Comparison of ENCODE assay signal across 8 cellular contexts in the genomic region with DNA sequence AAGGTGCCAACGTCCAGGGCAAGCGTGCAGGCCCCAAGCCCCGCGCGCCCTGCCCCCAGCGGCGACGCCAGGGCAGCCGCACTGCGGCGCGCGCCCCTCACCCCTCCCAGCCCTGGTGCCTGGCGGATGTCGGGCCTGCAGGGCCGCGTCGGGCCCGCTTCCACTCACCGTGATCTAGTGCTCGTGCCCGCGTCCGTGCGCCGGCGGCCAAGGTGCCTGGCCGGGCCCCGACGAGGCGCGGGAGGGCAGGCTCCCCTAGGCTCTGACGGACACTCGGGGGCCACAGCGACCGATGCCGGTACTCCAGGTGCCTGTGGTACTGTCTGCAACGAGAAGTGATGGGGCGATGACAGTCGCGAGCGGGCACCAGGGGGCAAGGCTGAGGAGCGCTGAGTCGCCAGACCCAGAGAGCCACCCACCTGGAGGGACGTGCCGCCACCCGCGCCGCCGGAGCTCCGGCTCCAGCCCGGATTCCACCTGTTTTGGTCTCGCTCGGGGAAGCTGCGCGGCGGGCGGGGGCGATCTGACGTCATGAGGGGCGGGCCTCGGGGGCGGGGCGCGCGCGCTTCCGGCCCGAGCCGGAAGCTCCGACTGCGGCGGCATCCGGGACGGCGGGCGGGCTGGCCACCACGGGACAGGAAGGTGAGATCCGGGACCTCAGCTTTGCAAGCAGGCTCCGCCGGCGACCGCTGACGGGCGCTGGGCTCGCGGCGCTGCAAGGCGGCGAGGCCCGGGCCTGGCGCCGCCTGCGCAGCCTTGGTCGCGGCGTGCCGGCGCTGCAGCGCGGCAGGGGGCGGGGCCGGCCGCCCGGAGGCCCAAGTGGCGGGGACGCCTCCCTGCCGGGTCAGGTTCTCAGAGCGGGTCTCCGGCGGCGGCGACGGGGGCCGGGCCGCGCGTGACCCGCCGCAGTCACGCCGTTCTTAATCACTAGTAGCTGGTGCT. TPM values are rescaled to one million over a fixed set of nuclear protein-coding genes. Genes with fewer than 3 reads are reported as not detected.
DNase-seq lines count a peak whose midpoint lies in the region; ATAC-seq and TF ChIP-seq lines count a peak whose summit lies in the region.

A gene with protein sequence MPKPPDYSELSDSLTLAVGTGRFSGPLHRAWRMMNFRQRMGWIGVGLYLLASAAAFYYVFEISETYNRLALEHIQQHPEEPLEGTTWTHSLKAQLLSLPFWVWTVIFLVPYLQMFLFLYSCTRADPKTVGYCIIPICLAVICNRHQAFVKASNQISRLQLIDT (plus strand): TSS at position 927 of the 942 bp plus-strand sequence. CDS start 89 bp downstream, outside the sequence.
A gene with protein sequence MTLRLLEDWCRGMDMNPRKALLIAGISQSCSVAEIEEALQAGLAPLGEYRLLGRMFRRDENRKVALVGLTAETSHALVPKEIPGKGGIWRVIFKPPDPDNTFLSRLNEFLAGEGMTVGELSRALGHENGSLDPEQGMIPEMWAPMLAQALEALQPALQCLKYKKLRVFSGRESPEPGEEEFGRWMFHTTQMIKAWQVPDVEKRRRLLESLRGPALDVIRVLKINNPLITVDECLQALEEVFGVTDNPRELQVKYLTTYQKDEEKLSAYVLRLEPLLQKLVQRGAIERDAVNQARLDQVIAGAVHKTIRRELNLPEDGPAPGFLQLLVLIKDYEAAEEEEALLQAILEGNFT (minus strand): TSS at position 507 of the 942 bp plus-strand sequence. CDS start 655 bp downstream, outside the sequence.

- peak in 1 of 2 experiments; percentile 55 for TF ChIP-seq CTCF in brain (conservative IDR thresholded peaks at IDR 0.05)
- no peak for TF ChIP-seq CTCF in smooth muscle cell (IDR thresholded peaks at IDR 0.05; ENCODE audit: borderline replicate concordance, insufficient read depth, poor library complexity, severe bottlenecking)

- peak within 1 kb of the TSS; percentile 100 for H2AFZ ChIP-seq in smooth muscle cell (ENCODE audit: low read depth)

- H3K27me3 Mint-ChIP-seq in brain = peaks cover 6% of the 10 kb centered on the region

- H3K9me3 ChIP-seq in smooth muscle cell (replicated peaks; ENCODE audit: low read depth) = no peaks in the 10 kb centered on the region

- peaks cover 41% of the 10 kb centered on the region for H3K4me1 Mint-ChIP-seq in brain

- ATAC-seq in HG02884 (IDR thresholded peaks at IDR 0.05; ENCODE audit: unreplicated experiment) = peak; percentile 74

- H3K36me3 ChIP-seq in smooth muscle cell (ENCODE audit: low read depth) = no peaks in the 10 kb centered on the region

- H3K4me3 ChIP-seq in smooth muscle cell = peak within 1 kb of the TSS; percentile 87

- peaks cover 3% of the 10 kb centered on the region for H3K4me1 ChIP-seq in smooth muscle cell (ENCODE audit: low read depth)

- H3K27ac ChIP-seq in smooth muscle cell (ENCODE audit: low read depth) = peak within 1 kb of the TSS; percentile 96

- peak within 1 kb of the TSS; percentile 90 for H3K9ac ChIP-seq in smooth muscle cell (ENCODE audit: low read depth)

- no peaks in the 10 kb centered on the region for H4K20me1 ChIP-seq in smooth muscle cell (ENCODE audit: low read depth)

- H3K9me3 Mint-ChIP-seq in brain = no peaks in the 10 kb centered on the region

- H3K4me3 Mint-ChIP-seq in brain = peak within 1 kb of the TSS; percentile 96 to 99 (median 97)

- H3F3A ChIP-seq in smooth muscle cell (ENCODE audit: low read depth) = peaks cover 3% of the 10 kb centered on the region

- H3K79me2 ChIP-seq in smooth muscle cell (ENCODE audit: low read depth) = peaks cover 27% of the 10 kb centered on the region

- DNase-seq in NCI-H2196 (lab: John Stamatoyannopoulos, UW; ENCODE audit: unreplicated experiment) (peak; percentile 56), NCI-H2196 treated with DMSO at 0.1 percent for 48 hours (lab: John Stamatoyannopoulos, UW; ENCODE audit: unreplicated experiment) (no peak), NCI-H2081 (lab: John Stamatoyannopoulos, UW) (peak; percentile 88 to 90), UCSD-AML1 (lab: John Stamatoyannopoulos, UW; ENCODE audit: unreplicated experiment) (peak; percentile 91), iPS-NIHi11 (ENCODE audit: low spot score) (peak; percentile 94), smooth muscle cell (lab: John Stamatoyannopoulos, UW; ENCODE audit: unreplicated experiment) (peak; percentile 73)

- WGBS in smooth muscle cell (ENCODE audit: low lambda C conversion rate) = under 1% methylated on average over 96 of the region's 122 CpGs

- H3K36me3 Mint-ChIP-seq in brain = peaks cover 33% of the 10 kb centered on the region

- H3K4me2 ChIP-seq in smooth muscle cell = peak within 1 kb of the TSS; percentile 100

- peak within 1 kb of the TSS; percentile 95 to 99 (median 97) for H3K27ac Mint-ChIP-seq in brain

- H3K27me3 ChIP-seq in smooth muscle cell (ENCODE audit: low read depth) = no peaks in the 10 kb centered on the region

RNA-seq across cellular contexts. Expression of the first gene that starts in this region (rescaled TPM):
- polyA plus RNA-seq in brain (ENCODE audit: insufficient read depth, low read depth, low replicate concordance) (19.9 TPM), smooth muscle cell (9.2 and 17.9 TPM in 2 replicates)
- total RNA-seq in smooth muscle cell = 5.2 and 7.9 TPM in 2 replicates

RNA-seq across cellular contexts. Expression of the second gene that starts in this region (rescaled TPM):
- polyA plus RNA-seq in brain (ENCODE audit: insufficient read depth, low read depth, low replicate concordance) (73.6 TPM), smooth muscle cell (7.7 and 8.2 TPM in 2 replicates)
- 6.9 and 9.9 TPM in 2 replicates for total RNA-seq in smooth muscle cell
